Comparison of ENCODE assay signal across 1 cellular context in genomic region chr12:56488041-56488955, GRCh38.
TF ChIP-seq lines count a peak whose summit lies in the region.

Gene GLS2, minus strand, starts transcription at chr12:56488161. Its CDS starts 43 bp downstream, at chr12:56488118.

TF ChIP-seq in HepG2, 621 proteins besides CTCF, POLR2A, EP300 and RAD21 (continued from another document and continues in another):
- no peak for TF ChIP-seq ZBTB40 (IDR thresholded peaks at IDR 0.05)
- peak; percentile 87 for TF ChIP-seq ZBTB40 (CRISPR knock-in tag; IDR thresholded peaks at IDR 0.05)
- TF ChIP-seq HNRNPLL (IDR thresholded peaks at IDR 0.05; ENCODE audit: low read depth, low read length, poor library complexity, severe bottlenecking): peak; percentile 61
- peak; percentile 86 for TF ChIP-seq ZHX1 (CRISPR knock-in tag; IDR thresholded peaks at IDR 0.05; ENCODE audit: low read depth)
- TF ChIP-seq, protein P1, sequence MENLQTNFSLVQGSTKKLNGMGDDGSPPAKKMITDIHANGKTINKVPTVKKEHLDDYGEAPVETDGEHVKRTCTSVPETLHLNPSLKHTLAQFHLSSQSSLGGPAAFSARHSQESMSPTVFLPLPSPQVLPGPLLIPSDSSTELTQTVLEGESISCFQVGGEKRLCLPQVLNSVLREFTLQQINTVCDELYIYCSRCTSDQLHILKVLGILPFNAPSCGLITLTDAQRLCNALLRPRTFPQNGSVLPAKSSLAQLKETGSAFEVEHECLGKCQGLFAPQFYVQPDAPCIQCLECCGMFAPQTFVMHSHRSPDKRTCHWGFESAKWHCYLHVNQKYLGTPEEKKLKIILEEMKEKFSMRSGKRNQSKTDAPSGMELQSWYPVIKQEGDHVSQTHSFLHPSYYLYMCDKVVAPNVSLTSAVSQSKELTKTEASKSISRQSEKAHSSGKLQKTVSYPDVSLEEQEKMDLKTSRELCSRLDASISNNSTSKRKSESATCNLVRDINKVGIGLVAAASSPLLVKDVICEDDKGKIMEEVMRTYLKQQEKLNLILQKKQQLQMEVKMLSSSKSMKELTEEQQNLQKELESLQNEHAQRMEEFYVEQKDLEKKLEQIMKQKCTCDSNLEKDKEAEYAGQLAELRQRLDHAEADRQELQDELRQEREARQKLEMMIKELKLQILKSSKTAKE (CRISPR knock-in tag; IDR thresholded peaks at IDR 0.05; ENCODE audit: borderline replicate concordance): no peak
- TF ChIP-seq ZNF660 (CRISPR knock-in tag; IDR thresholded peaks at IDR 0.05; ENCODE audit: borderline replicate concordance, low read depth): no peak
- TF ChIP-seq DZIP1 (CRISPR knock-in tag; IDR thresholded peaks at IDR 0.05): peak; percentile 91; the same call in 1 of the 2 replicates
- peak; percentile 71; the same call in 1 of the 2 replicates for TF ChIP-seq ZNF777 (CRISPR knock-in tag; IDR thresholded peaks at IDR 0.05)
- TF ChIP-seq ZNF768 (CRISPR knock-in tag; IDR thresholded peaks at IDR 0.05): peak; percentile 45; the same call in 1 of the 2 replicates
- TF ChIP-seq THAP11 (CRISPR knock-in tag; IDR thresholded peaks at IDR 0.05): 0 out of 2 replicates have a peak, but pooled peaks have one; percentile 51
- TF ChIP-seq ZBTB2 (CRISPR knock-in tag; IDR thresholded peaks at IDR 0.05; ENCODE audit: low read depth): peak; percentile 45; the same call in 1 of the 2 replicates
- no peak for TF ChIP-seq GTF2F1 (IDR thresholded peaks at IDR 0.05; ENCODE audit: low read length)
- TF ChIP-seq ETV6 (CRISPR knock-in tag; conservative IDR thresholded peaks at IDR 0.05): peak; percentile 85; the same call in 1 of the 2 replicates
- TF ChIP-seq FOXK1 (CRISPR knock-in tag; IDR thresholded peaks at IDR 0.05; ENCODE audit: borderline replicate concordance, low read depth): peak; percentile 18; the same call in 1 of the 2 replicates
- no peak for TF ChIP-seq SOX5 (CRISPR knock-in tag; IDR thresholded peaks at IDR 0.05; ENCODE audit: borderline replicate concordance)
- TF ChIP-seq HHEX (CRISPR knock-in tag; IDR thresholded peaks at IDR 0.05): no peak
- TF ChIP-seq EED (CRISPR knock-in tag; IDR thresholded peaks at IDR 0.05): peak; percentile 81; the same call in 1 of the 2 replicates
- TF ChIP-seq SMAD9 (CRISPR knock-in tag; IDR thresholded peaks at IDR 0.05): peak; percentile 84; the same call in 1 of the 2 replicates
- TF ChIP-seq SP4 (CRISPR knock-in tag; IDR thresholded peaks at IDR 0.05): peak; percentile 83
- peak; percentile 34; the same call in 1 of the 2 replicates for TF ChIP-seq ZNF678 (CRISPR knock-in tag; IDR thresholded peaks at IDR 0.05)
- no peak for TF ChIP-seq MAFF (IDR thresholded peaks at IDR 0.05; ENCODE audit: low read depth, low read length)
- TF ChIP-seq, protein P2, sequence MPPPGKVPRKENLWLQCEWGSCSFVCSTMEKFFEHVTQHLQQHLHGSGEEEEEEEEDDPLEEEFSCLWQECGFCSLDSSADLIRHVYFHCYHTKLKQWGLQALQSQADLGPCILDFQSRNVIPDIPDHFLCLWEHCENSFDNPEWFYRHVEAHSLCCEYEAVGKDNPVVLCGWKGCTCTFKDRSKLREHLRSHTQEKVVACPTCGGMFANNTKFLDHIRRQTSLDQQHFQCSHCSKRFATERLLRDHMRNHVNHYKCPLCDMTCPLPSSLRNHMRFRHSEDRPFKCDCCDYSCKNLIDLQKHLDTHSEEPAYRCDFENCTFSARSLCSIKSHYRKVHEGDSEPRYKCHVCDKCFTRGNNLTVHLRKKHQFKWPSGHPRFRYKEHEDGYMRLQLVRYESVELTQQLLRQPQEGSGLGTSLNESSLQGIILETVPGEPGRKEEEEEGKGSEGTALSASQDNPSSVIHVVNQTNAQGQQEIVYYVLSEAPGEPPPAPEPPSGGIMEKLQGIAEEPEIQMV (CRISPR knock-in tag; IDR thresholded peaks at IDR 0.05; ENCODE audit: low read depth): peak; percentile 85
- TF ChIP-seq KLF13 (CRISPR knock-in tag; IDR thresholded peaks at IDR 0.05): peak; percentile 84; the same call in 1 of the 2 replicates
- peak; percentile 83 for TF ChIP-seq ZNF280B (CRISPR knock-in tag; IDR thresholded peaks at IDR 0.05; ENCODE audit: borderline replicate concordance)
- TF ChIP-seq ZNF337 (CRISPR knock-in tag; IDR thresholded peaks at IDR 0.05; ENCODE audit: borderline replicate concordance, low read depth): no peak; the same call in 1 of the 2 replicates
- TF ChIP-seq ZFP37 (CRISPR knock-in tag; IDR thresholded peaks at IDR 0.05; ENCODE audit: borderline replicate concordance): peak; percentile 94
- 0 out of 2 replicates have a peak, but pooled peaks have one; percentile 71 for TF ChIP-seq ZNF576 (CRISPR knock-in tag; IDR thresholded peaks at IDR 0.05)
- TF ChIP-seq, protein P3, sequence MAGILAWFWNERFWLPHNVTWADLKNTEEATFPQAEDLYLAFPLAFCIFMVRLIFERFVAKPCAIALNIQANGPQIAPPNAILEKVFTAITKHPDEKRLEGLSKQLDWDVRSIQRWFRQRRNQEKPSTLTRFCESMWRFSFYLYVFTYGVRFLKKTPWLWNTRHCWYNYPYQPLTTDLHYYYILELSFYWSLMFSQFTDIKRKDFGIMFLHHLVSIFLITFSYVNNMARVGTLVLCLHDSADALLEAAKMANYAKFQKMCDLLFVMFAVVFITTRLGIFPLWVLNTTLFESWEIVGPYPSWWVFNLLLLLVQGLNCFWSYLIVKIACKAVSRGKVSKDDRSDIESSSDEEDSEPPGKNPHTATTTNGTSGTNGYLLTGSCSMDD (CRISPR knock-in tag; IDR thresholded peaks at IDR 0.05): peak; percentile 67; the same call in 1 of the 2 replicates
- TF ChIP-seq SALL1 (CRISPR knock-in tag; IDR thresholded peaks at IDR 0.05): peak; percentile 93
- peak; percentile 89 for TF ChIP-seq ZBTB8A (CRISPR knock-in tag; IDR thresholded peaks at IDR 0.05; ENCODE audit: borderline replicate concordance, low read depth)
- TF ChIP-seq DR1 (CRISPR knock-in tag; IDR thresholded peaks at IDR 0.05): peak; percentile 61; the same call in 1 of the 2 replicates
- peak; percentile 49; the same call in 1 of the 2 replicates for TF ChIP-seq GATAD1 (CRISPR knock-in tag; IDR thresholded peaks at IDR 0.05)
- peak; percentile 91; the same call in 1 of the 2 replicates for TF ChIP-seq ZNF547 (CRISPR knock-in tag; IDR thresholded peaks at IDR 0.05)
